In genomic region chr19:56163097-56163496, GRCh38 we compare ENCODE assay signal across 1 cellular context.
TF ChIP-seq lines count a peak whose summit lies in the region.

No MANE protein-coding gene starts in this region.

TF ChIP-seq in H1, 55 proteins besides CTCF, POLR2A, EP300 and RAD21:
- TF ChIP-seq SUZ12 (IDR thresholded peaks at IDR 0.05; ENCODE audit: low read length) = no peak
- no peak for TF ChIP-seq ATF3 (IDR thresholded peaks at IDR 0.05; ENCODE audit: insufficient read depth, low read depth, low read length)
- TF ChIP-seq KDM5A (IDR thresholded peaks at IDR 0.05; ENCODE audit: low read length) = no peak
- no peak for TF ChIP-seq CHD2 (IDR thresholded peaks at IDR 0.05; ENCODE audit: low read length)
- no peak for TF ChIP-seq JUN (IDR thresholded peaks at IDR 0.05; ENCODE audit: low read depth, low read length)
- TF ChIP-seq FOSL1 (IDR thresholded peaks at IDR 0.05; ENCODE audit: insufficient read depth, low read depth, low read length) = no peak
- TF ChIP-seq USF2 (IDR thresholded peaks at IDR 0.05; ENCODE audit: low read length) = no peak
